Comparison of ENCODE assay signal across 13 cellular contexts in the genomic region with DNA sequence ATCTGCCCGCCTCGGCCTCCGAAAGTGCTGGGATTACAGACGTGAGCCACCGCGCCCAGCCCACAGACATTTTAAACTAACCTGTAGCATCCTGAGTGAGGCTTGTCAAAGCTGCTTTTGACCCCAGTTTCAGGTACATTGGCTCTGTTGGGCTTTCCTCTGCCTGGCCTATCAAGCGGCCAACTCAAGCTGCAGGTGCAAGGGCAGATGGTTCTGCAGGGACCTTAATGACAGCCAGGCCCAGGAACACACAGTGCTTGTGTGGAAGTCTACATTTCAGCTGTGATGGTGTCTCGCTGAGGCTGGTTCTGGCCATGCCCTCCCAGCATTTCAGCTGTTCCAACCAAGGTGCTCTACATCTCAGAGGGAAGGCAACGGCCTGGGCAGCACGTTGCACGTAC. TPM values are rescaled to one million over a fixed set of nuclear protein-coding genes. Genes with fewer than 3 reads are reported as not detected.
DNase-seq lines count a peak whose midpoint lies in the region; ATAC-seq and TF ChIP-seq lines count a peak whose summit lies in the region.
"Had no signal": no experiment of that assay in that cellular context is flagged by ENCODE, and none has a peak within 500 bp of the region (broad histone marks: within the 10 kb centered on the region; RNA-seq: fewer than 3 reads in every experiment).

No MANE protein-coding gene starts in this region.

- H3K27ac Mint-ChIP-seq in activated CD8-positive, alpha-beta memory T cell treated with anti-CD3 and anti-CD28 coated beads, Interleukin-2, amount 10 ng/mL, durations not matched to agents 7 days and 5 days = peak overlapping the region; percentile 93
- H3K27ac Mint-ChIP-seq in effector memory CD8-positive, alpha-beta T cell = peak overlapping the region; percentile 88 to 96

- H3K4me3 ChIP-seq in Peyer's patch = no peak overlapping the region
- H3K4me3 ChIP-seq in thymus (ENCODE audit: low read length) = no peak overlapping the region
- no peak overlapping the region for H3K4me3 ChIP-seq in mucosa of descending colon
- H3K4me3 ChIP-seq: prostate gland had no signal

- H3K4me3 Mint-ChIP-seq in activated CD8-positive, alpha-beta memory T cell treated with anti-CD3 and anti-CD28 coated beads, Interleukin-2, amount 10 ng/mL, durations not matched to agents 7 days and 5 days = peak overlapping the region; percentile 61
- peak overlapping the region; percentile 75 to 83 for H3K4me3 Mint-ChIP-seq in effector memory CD8-positive, alpha-beta T cell

- peak; percentile 69 for DNase-seq in activated CD8-positive, alpha-beta memory T cell treated with anti-CD3 and anti-CD28 coated beads, Interleukin-2, amount 10 ng/mL, durations not matched to agents 7 days and 5 days
- no peak for DNase-seq in activated CD8-positive, alpha-beta memory T cell treated with anti-CD3 and anti-CD28 coated beads, Interleukin-2, amount 50 U/mL, for 4 hours
- DNase-seq in Peyer's patch = peak in 1 of 3 donors; percentile 56
- DNase-seq in effector memory CD8-positive, alpha-beta T cell = no peak
- no peak for DNase-seq in mucosa of descending colon
- DNase-seq in left cardiac atrium = no peak
- no peak for DNase-seq in NCI-H2081 treated with DMSO at 0.1 percent for 48 hours (lab: John Stamatoyannopoulos, UW)
- DNase-seq: amniotic stem cell; glutamatergic neuron; stimulated activated CD4-positive, alpha-beta T cell treated with anti-CD3 and anti-CD28 coated beads, Interleukin-2, amount 100 ng/mL, for 48 hours had no signal

- CTCF ChIA-PET in activated CD8-positive, alpha-beta memory T cell treated with anti-CD3 and anti-CD28 coated beads, Interleukin-2, amount 10 ng/mL, durations not matched to agents 7 days and 5 days (lab: Charles Lee) = interaction anchor here (0.6 to 10.4 kb wide), 10 partner anchors 8 to 403 kb away, joined by 3 to 166 read pairs (median 9); a partner anchor contains a TSS

- H3K9me3 ChIP-seq in Peyer's patch (no peaks in the 10 kb centered on the region), thymus (ENCODE audit: control insufficient read depth) (no peaks in the 10 kb centered on the region), mucosa of descending colon (no peaks in the 10 kb centered on the region)
- H3K9me3 ChIP-seq: prostate gland had no signal

- TF ChIP-seq POLR2A in Peyer's patch (IDR thresholded peaks at IDR 0.05) = no peak

- no peaks in the 10 kb centered on the region for H3K27me3 Mint-ChIP-seq in activated CD8-positive, alpha-beta memory T cell treated with anti-CD3 and anti-CD28 coated beads, Interleukin-2, amount 10 ng/mL, durations not matched to agents 7 days and 5 days
- no peaks in the 10 kb centered on the region for H3K27me3 Mint-ChIP-seq in effector memory CD8-positive, alpha-beta T cell

- H3K27ac ChIP-seq in Peyer's patch = peak overlapping the region; percentile 35 to 75 (median 70)
- H3K27ac ChIP-seq in thymus (ENCODE audit: low read depth) = peak overlapping the region; percentile 92
- H3K27ac ChIP-seq: prostate gland, RWPE1 had no signal

- intact Hi-C loops in mucosa of descending colon (cut with DNase I, micrococcal nuclease) (no loop called here), left cardiac atrium (cut with DNase I) (no loop called here)

- H3K27me3 ChIP-seq in Peyer's patch (no peaks in the 10 kb centered on the region), thymus (ENCODE audit: control insufficient read depth, insufficient read depth) (no peaks in the 10 kb centered on the region)

- TF ChIP-seq CTCF in Peyer's patch (IDR thresholded peaks at IDR 0.05) (no peak), mucosa of descending colon (IDR thresholded peaks at IDR 0.05) (no peak)

- H3K36me3 Mint-ChIP-seq in activated CD8-positive, alpha-beta memory T cell treated with anti-CD3 and anti-CD28 coated beads, Interleukin-2, amount 10 ng/mL, durations not matched to agents 7 days and 5 days = peaks cover 30% of the 10 kb centered on the region
- peaks cover 56% of the 10 kb centered on the region for H3K36me3 Mint-ChIP-seq in effector memory CD8-positive, alpha-beta T cell (ENCODE audit: insufficient read depth)

- no peak for ATAC-seq in activated CD8-positive, alpha-beta memory T cell treated with anti-CD3 and anti-CD28 coated beads, Interleukin-2, amount 10 ng/mL, durations not matched to agents 7 days and 5 days
- ATAC-seq in effector memory CD8-positive, alpha-beta T cell (replicated peaks) = no peak
- no peak for ATAC-seq in mucosa of descending colon
- no peak for ATAC-seq in left cardiac atrium

- H3K4me1 ChIP-seq in Peyer's patch (peaks cover 0 to 77% (median 30%) of the 10 kb centered on the region in 4 donors), thymus (ENCODE audit: control insufficient read depth, insufficient read depth, low read length) (peaks cover 80% of the 10 kb centered on the region), mucosa of descending colon (ENCODE audit: low read depth) (peaks cover 15% of the 10 kb centered on the region)
- H3K4me1 ChIP-seq: prostate gland had no signal

- H3K36me3 ChIP-seq in Peyer's patch = no peaks in the 10 kb centered on the region
- H3K36me3 ChIP-seq in thymus (ENCODE audit: control insufficient read depth, insufficient read depth) = peaks cover 10% of the 10 kb centered on the region
- no peaks in the 10 kb centered on the region for H3K36me3 ChIP-seq in mucosa of descending colon (ENCODE audit: low read depth)
- H3K36me3 ChIP-seq: prostate gland had no signal

- H3K9me3 Mint-ChIP-seq in activated CD8-positive, alpha-beta memory T cell treated with anti-CD3 and anti-CD28 coated beads, Interleukin-2, amount 10 ng/mL, durations not matched to agents 7 days and 5 days (ENCODE audit: low read depth) = no peaks in the 10 kb centered on the region
- H3K9me3 Mint-ChIP-seq in effector memory CD8-positive, alpha-beta T cell = no peaks in the 10 kb centered on the region

- peaks cover 93% of the 10 kb centered on the region for H3K4me1 Mint-ChIP-seq in activated CD8-positive, alpha-beta memory T cell treated with anti-CD3 and anti-CD28 coated beads, Interleukin-2, amount 10 ng/mL, durations not matched to agents 7 days and 5 days
- peaks cover 85 to 86% of the 10 kb centered on the region in 2 donors for H3K4me1 Mint-ChIP-seq in effector memory CD8-positive, alpha-beta T cell (ENCODE audit: low read depth in 2 of 2)

- WGBS in thymus = 88% methylated on average over 11 of the region's 11 CpGs

RNA-seq across cellular contexts. Expression of a gene that starts 18.4 kb away (rescaled TPM):
- total RNA-seq in activated CD8-positive, alpha-beta memory T cell treated with anti-CD3 and anti-CD28 coated beads, Interleukin-2, amount 10 ng/mL, durations not matched to agents 7 days and 5 days = 100 to 1,000 TPM; 144 to 229 TPM
- total RNA-seq in Peyer's patch (10 to 100 TPM; 15.6 to 78.4 (median 27.4) TPM), mucosa of descending colon (10 to 100 TPM; 18.2 to 39.8 (median 19.1) TPM), left cardiac atrium (10 to 100 TPM; 14.6 to 19.5 TPM)
- polyA plus RNA-seq in thymus = 17.9 TPM
